Comparison of ENCODE assay signal across 8 cellular contexts in genomic region chr5:143403357-143403606, GRCh38. TPM values are rescaled to one million over a fixed set of nuclear protein-coding genes. Genes with fewer than 3 reads are reported as not detected.
DNase-seq lines count a peak whose midpoint lies in the region; ATAC-seq and TF ChIP-seq lines count a peak whose summit lies in the region.

No MANE protein-coding gene starts in this region.

- no peak for DNase-seq in AG04450 (ENCODE audit: low read depth, low spot score)
- no peak for DNase-seq in central memory CD8-positive, alpha-beta T cell (ENCODE audit: low spot score in 2 of 2)
- no peak for DNase-seq in dedifferentiated amniotic fluid mesenchymal stem cell (ENCODE audit: extremely low spot score)
- DNase-seq in NOMO-1 treated with dmso at 0.1 percent for 144 hours (lab: John Stamatoyannopoulos, UW; ENCODE audit: unreplicated experiment): no peak
- no peak for DNase-seq in NCI-H69 (lab: John Stamatoyannopoulos, UW)

- H3K4me3 Mint-ChIP-seq in central memory CD8-positive, alpha-beta T cell: peak overlapping the region; percentile 95

- ATAC-seq in GM19455 (IDR thresholded peaks at IDR 0.05; ENCODE audit: unreplicated experiment): peak; percentile 12
- ATAC-seq in central memory CD8-positive, alpha-beta T cell (replicated peaks; ENCODE audit: extremely low read depth, poor library complexity, severe bottlenecking): peak; percentile 2

- H3K36me3 ChIP-seq in HUES64 (ENCODE audit: insufficient read depth, low read length): no peaks in the 10 kb centered on the region

- H3K4me3 ChIP-seq in AG04450 (ENCODE audit: low read depth, low read length) (peak overlapping the region; percentile 70), HUES64 (ENCODE audit: low read length) (peak overlapping the region; percentile 93), mononuclear cell (ENCODE audit: low read length) (peak overlapping the region; percentile 90)

- H3K9ac ChIP-seq in HUES64 (ENCODE audit: low read depth, low read length): no peak overlapping the region

- peaks cover 35% of the 10 kb centered on the region for H3K36me3 Mint-ChIP-seq in central memory CD8-positive, alpha-beta T cell (ENCODE audit: insufficient read depth)

- no peak for TF ChIP-seq CTCF in AG04450 (IDR thresholded peaks at IDR 0.05; ENCODE audit: low read depth, low read length)

- H3K4me1 Mint-ChIP-seq in central memory CD8-positive, alpha-beta T cell: peaks cover 42% of the 10 kb centered on the region

- H3K27ac ChIP-seq in AG04450 (ENCODE audit: low read depth, low read length) (peak overlapping the region; percentile 76), HUES64 (ENCODE audit: low read depth, low read length) (no peak overlapping the region)

- no peaks in the 10 kb centered on the region for H3K27me3 Mint-ChIP-seq in central memory CD8-positive, alpha-beta T cell

- peak overlapping the region; percentile 97 for H3K27ac Mint-ChIP-seq in central memory CD8-positive, alpha-beta T cell (ENCODE audit: low read depth)

- CTCF ChIA-PET in AG04450 (lab: Charles Lee): interaction anchor here (0.6 to 2.6 kb wide), 17 partner anchors 10 to 782 kb away, joined by 3 to 9 read pairs (median 4); no protein-coding TSS in a partner anchor

- no peaks in the 10 kb centered on the region for H3K9me3 Mint-ChIP-seq in central memory CD8-positive, alpha-beta T cell

- H3K4me1 ChIP-seq in HUES64 (ENCODE audit: insufficient read depth, low read length) (peaks cover 39% of the 10 kb centered on the region), mononuclear cell (ENCODE audit: insufficient read depth, low read length) (peaks cover 41% of the 10 kb centered on the region)

- H3K27me3 ChIP-seq in AG04450 (ENCODE audit: control insufficient read depth, insufficient read depth, low read length): no peaks in the 10 kb centered on the region
- H3K27me3 ChIP-seq in HUES64 (ENCODE audit: insufficient read depth, low read length): peaks cover 54% of the 10 kb centered on the region
- H3K27me3 ChIP-seq in mononuclear cell (ENCODE audit: insufficient read depth, low read length): no peaks in the 10 kb centered on the region

- 0% methylated on average over 29 of the region's 29 CpGs for WGBS in HUES64

- H3K9me3 ChIP-seq in AG04450 (ENCODE audit: control insufficient read depth, insufficient read depth, low read length) (no peaks in the 10 kb centered on the region; the same call in 1 of the 2 replicates), HUES64 (ENCODE audit: insufficient read depth, low read depth, low read length) (no peaks in the 10 kb centered on the region), mononuclear cell (ENCODE audit: low read depth, low read length) (no peaks in the 10 kb centered on the region)

- POLR2A ChIA-PET in AG04450 (lab: Yijun Ruan, JAX): interaction anchor here (0.6 to 2.4 kb wide), 8 partner anchors 69 to 422 kb away, joined by 3 to 10 read pairs (median 4); no protein-coding TSS in a partner anchor

RNA-seq across cellular contexts. Expression of gene NR3C1, which starts 0.2 kb away (rescaled TPM):
- 34.7 and 44.1 TPM in 2 replicates for polyA plus RNA-seq in AG04450 (2011; rRNA removed)
- 43.3 and 66.9 TPM in 2 replicates for polyA minus RNA-seq in AG04450 (2011; rRNA and poly(A)+ RNA removed)
- polyA plus RNA-seq in HUES64 (2013, experiment 1 of 2): 4.8 TPM
- 2.9 TPM for polyA plus RNA-seq in HUES64 (2013, experiment 2 of 2)
- 168 TPM for total RNA-seq in mononuclear cell
